27 cellular contexts compared by ENCODE assay signal in genomic region chr19:31231181-31231580, GRCh38.
DNase-seq lines count a peak whose midpoint lies in the region; ATAC-seq and TF ChIP-seq lines count a peak whose summit lies in the region.
"Had no signal": no experiment of that assay in that cellular context is flagged by ENCODE, and none has a peak within 500 bp of the region (broad histone marks: within the 10 kb centered on the region; RNA-seq: fewer than 3 reads in every experiment).

No MANE protein-coding gene starts in this region.

- intact Hi-C loops in mammary epithelial cell (cut with micrococcal nuclease), result no loop called here
- intact Hi-C loops in MCF 10A (cut with micrococcal nuclease), result no loop called here
- intact Hi-C loops in CD4-positive, alpha-beta memory T cell (cut with micrococcal nuclease), result no loop called here

- no peak overlapping the region for H3K9ac ChIP-seq in mammary epithelial cell (ENCODE audit: insufficient read depth, low read length)
- no peak overlapping the region for H3K9ac ChIP-seq in fibroblast of lung (ENCODE audit: insufficient read depth, low read length)

- H3K4me3 ChIP-seq in mammary epithelial cell (replicated peaks in 1 of 3; ENCODE audit: insufficient read depth in 1 of 3, low read depth in 2 of 3, low read length in 3 of 3) (no peak overlapping the region), fibroblast of lung (replicated peaks in 1 of 4; ENCODE audit: control extremely low read depth in 1 of 4, insufficient read depth in 1 of 4, low read depth in 3 of 4, low read length in 4 of 4) (no peak overlapping the region)
- H3K4me3 ChIP-seq in CD4-positive, alpha-beta memory T cell (ENCODE audit: low read length in 2 of 2), result no peak overlapping the region
- H3K4me3 ChIP-seq: K562, MG63, SJCRH30 had no signal

- H3K4me3 Mint-ChIP-seq in MCF 10A (ENCODE audit: unreplicated experiment), result no peak overlapping the region
- no peak overlapping the region for H3K4me3 Mint-ChIP-seq in CD4-positive, alpha-beta memory T cell
- no peak overlapping the region for H3K4me3 Mint-ChIP-seq in activated naive CD8-positive, alpha-beta T cell treated with anti-CD3 and anti-CD28 coated beads, Interleukin-2, amount 50 U/mL, for 24 hours

- no peaks in the 10 kb centered on the region for H3K36me3 ChIP-seq in mammary epithelial cell (ENCODE audit: insufficient read depth, low read length)
- no peaks in the 10 kb centered on the region for H3K36me3 ChIP-seq in fibroblast of lung (ENCODE audit: control insufficient read depth, insufficient read depth, low read length)
- H3K36me3 ChIP-seq in CD4-positive, alpha-beta memory T cell (ENCODE audit: insufficient read depth, low read length), result no peaks in the 10 kb centered on the region
- H3K36me3 ChIP-seq: MG63, SJCRH30 had no signal

- DNase-seq in mammary epithelial cell (no peak), MCF 10A (ENCODE audit: unreplicated experiment) (no peak), LHCN-M2 (ENCODE audit: low read depth) (peak; percentile 30), fibroblast of lung (ENCODE audit: low read depth in 2 of 2) (peak; percentile 17 to 87), DMS53 (lab: John Stamatoyannopoulos, UW) (no peak), NCI-H510A treated with DMSO at 0.1 percent for 48 hours (lab: John Stamatoyannopoulos, UW) (no peak)
- no peak for DNase-seq in CD4-positive, alpha-beta memory T cell
- DNase-seq in activated naive CD8-positive, alpha-beta T cell treated with anti-CD3 and anti-CD28 coated beads, Interleukin-2, amount 50 U/mL, for 24 hours, result no peak
- DNase-seq: 8988T; ACHN; GDM1; Kasumi-1; MG63; NCI-H1105 treated with DMSO at 0.1 percent for 48 hours; NCI-H146; NCI-H1930; NCI-H2107; NCI-H446; NCI-H526; NCI-H82; NK-92 treated with Interleukin-12 subunit alpha and Interleukin-12 subunit beta, amount 100 ng/mL, for 24 hours; PC-3; SJCRH30 had no signal

- WGBS in mammary epithelial cell (ENCODE audit: low coverage, missing lambda C conversion rate), result 56% methylated on average over 6 of the region's 6 CpGs

- H2AFZ ChIP-seq in mammary epithelial cell (ENCODE audit: low read depth, low read length), result peak overlapping the region; percentile 48
- H2AFZ ChIP-seq in fibroblast of lung (ENCODE audit: low read length), result no peak overlapping the region

- peaks cover 39% of the 10 kb centered on the region for H3K9me3 Mint-ChIP-seq in MCF 10A (ENCODE audit: unreplicated experiment)
- H3K9me3 Mint-ChIP-seq in CD4-positive, alpha-beta memory T cell, result peaks cover 0 to 2% (median 0%) of the 10 kb centered on the region in 8 donors
- H3K9me3 Mint-ChIP-seq in activated naive CD8-positive, alpha-beta T cell treated with anti-CD3 and anti-CD28 coated beads, Interleukin-2, amount 50 U/mL, for 24 hours, result peaks cover 5% of the 10 kb centered on the region

- H3K27ac Mint-ChIP-seq in MCF 10A (ENCODE audit: low read depth, unreplicated experiment), result no peak overlapping the region
- no peak overlapping the region for H3K27ac Mint-ChIP-seq in CD4-positive, alpha-beta memory T cell
- no peak overlapping the region for H3K27ac Mint-ChIP-seq in activated naive CD8-positive, alpha-beta T cell treated with anti-CD3 and anti-CD28 coated beads, Interleukin-2, amount 50 U/mL, for 24 hours

- H3K79me2 ChIP-seq in mammary epithelial cell (ENCODE audit: insufficient read depth, low read length), result no peaks in the 10 kb centered on the region
- no peaks in the 10 kb centered on the region for H3K79me2 ChIP-seq in fibroblast of lung (ENCODE audit: control insufficient read depth, insufficient read depth, low read length)

- no peaks in the 10 kb centered on the region for H3K27me3 ChIP-seq in mammary epithelial cell (ENCODE audit: insufficient read depth, low read length)
- no peaks in the 10 kb centered on the region for H3K27me3 ChIP-seq in fibroblast of lung (ENCODE audit: control insufficient read depth, insufficient read depth, low read length)
- H3K27me3 ChIP-seq in CD4-positive, alpha-beta memory T cell (ENCODE audit: insufficient read depth, low read length), result no peaks in the 10 kb centered on the region
- H3K27me3 ChIP-seq: MG63, SJCRH30 had no signal

- no peak overlapping the region for H3K27ac ChIP-seq in mammary epithelial cell (ENCODE audit: insufficient read depth, low read depth, low read length)
- no peak overlapping the region for H3K27ac ChIP-seq in fibroblast of lung (ENCODE audit: insufficient read depth, low read length)
- H3K27ac ChIP-seq in CD4-positive, alpha-beta memory T cell (ENCODE audit: low read depth, low read length), result no peak overlapping the region

- no peak for ATAC-seq in activated naive CD8-positive, alpha-beta T cell treated with anti-CD3 and anti-CD28 coated beads, Interleukin-2, amount 50 U/mL, for 24 hours
- ATAC-seq: HCT116, HepG2, K562, PC-3, Right ventricle myocardium inferior had no signal

- no peak overlapping the region for H3K4me2 ChIP-seq in mammary epithelial cell (ENCODE audit: insufficient read depth, low read depth, low read length)
- no peak overlapping the region for H3K4me2 ChIP-seq in fibroblast of lung (ENCODE audit: extremely low read depth, insufficient read depth, low read length)

- TF ChIP-seq CTCF in mammary epithelial cell (conservative IDR thresholded peaks at IDR 0.05 in 1 of 2, IDR thresholded peaks at IDR 0.05 in 1 of 2; ENCODE audit: extremely low read depth in 1 of 2, insufficient read depth in 1 of 2, low read depth in 1 of 2, low read length in 2 of 2) (no peak), MCF 10A (IDR thresholded peaks at IDR 0.05; ENCODE audit: unreplicated experiment) (no peak), fibroblast of lung (conservative IDR thresholded peaks at IDR 0.05 in 1 of 2, IDR thresholded peaks at IDR 0.05 in 1 of 2; ENCODE audit: low read depth in 1 of 2, low read length in 2 of 2) (no peak)

- in situ Hi-C loops in mammary epithelial cell (cut with MboI; ENCODE audit: low sequenced_read_pairs in 2 of 2), result no loop called here

- CTCF ChIA-PET in mammary epithelial cell (lab: Charles Lee; ENCODE audit: low non-redundant PET) (no interaction called here), MCF 10A (lab: Yijun Ruan, JAX) (no interaction called here)
- CTCF ChIA-PET in CD4-positive, alpha-beta memory T cell (lab: Charles Lee; ENCODE audit: partially characterized antibody), result no interaction called here

- no peaks in the 10 kb centered on the region for H3K4me1 ChIP-seq in mammary epithelial cell (ENCODE audit: insufficient read depth, low read length)
- peaks cover 4% of the 10 kb centered on the region for H3K4me1 ChIP-seq in fibroblast of lung (ENCODE audit: control insufficient read depth, extremely low read depth, insufficient read depth, low read length)
- H3K4me1 ChIP-seq in CD4-positive, alpha-beta memory T cell (ENCODE audit: insufficient read depth, low read length), result no peaks in the 10 kb centered on the region

- POLR2A ChIA-PET in MCF 10A (lab: Yijun Ruan, JAX), result no interaction called here
- POLR2A ChIA-PET in CD4-positive, alpha-beta memory T cell (lab: Charles Lee; ENCODE audit: partially characterized antibody), result no interaction called here

- BruUV-seq in mammary epithelial cell (replicated peaks; lab: Mats Ljungman, UMichigan) (no TSS peak), MCF 10A (replicated peaks; lab: Mats Ljungman, UMichigan) (no TSS peak)

- dilution Hi-C loops in mammary epithelial cell (cut with HindIII; ENCODE audit: low sequenced_read_pairs), result no loop called here

- no peaks in the 10 kb centered on the region for H3K4me1 Mint-ChIP-seq in MCF 10A (ENCODE audit: insufficient read depth, unreplicated experiment)
- no peaks in the 10 kb centered on the region for H3K4me1 Mint-ChIP-seq in CD4-positive, alpha-beta memory T cell
- peaks cover 2% of the 10 kb centered on the region for H3K4me1 Mint-ChIP-seq in activated naive CD8-positive, alpha-beta T cell treated with anti-CD3 and anti-CD28 coated beads, Interleukin-2, amount 50 U/mL, for 24 hours

- H3K9me3 ChIP-seq in mammary epithelial cell (replicated peaks; ENCODE audit: insufficient read depth, low read length) (no peaks in the 10 kb centered on the region), fibroblast of lung (ENCODE audit: control insufficient read depth, insufficient read depth, low read depth, low read length) (no peaks in the 10 kb centered on the region)
- no peaks in the 10 kb centered on the region for H3K9me3 ChIP-seq in CD4-positive, alpha-beta memory T cell (ENCODE audit: control insufficient read depth in 1 of 2, low read length in 2 of 2)
- H3K9me3 ChIP-seq: SJCRH30 had no signal

- no peaks in the 10 kb centered on the region for H3K36me3 Mint-ChIP-seq in MCF 10A (ENCODE audit: insufficient read depth, unreplicated experiment)
- no peaks in the 10 kb centered on the region for H3K36me3 Mint-ChIP-seq in CD4-positive, alpha-beta memory T cell
- no peaks in the 10 kb centered on the region for H3K36me3 Mint-ChIP-seq in activated naive CD8-positive, alpha-beta T cell treated with anti-CD3 and anti-CD28 coated beads, Interleukin-2, amount 50 U/mL, for 24 hours (ENCODE audit: low read depth)

- no peaks in the 10 kb centered on the region for H3K27me3 Mint-ChIP-seq in MCF 10A (ENCODE audit: insufficient read depth, unreplicated experiment)
- peaks cover 7 to 10% of the 10 kb centered on the region in 2 donors for H3K27me3 Mint-ChIP-seq in CD4-positive, alpha-beta memory T cell
- peaks cover 22% of the 10 kb centered on the region for H3K27me3 Mint-ChIP-seq in activated naive CD8-positive, alpha-beta T cell treated with anti-CD3 and anti-CD28 coated beads, Interleukin-2, amount 50 U/mL, for 24 hours

- no peaks in the 10 kb centered on the region for H4K20me1 ChIP-seq in mammary epithelial cell (ENCODE audit: insufficient read depth, low read length)
- H4K20me1 ChIP-seq in fibroblast of lung (ENCODE audit: control insufficient read depth, extremely low read depth, insufficient read depth, low read length), result no peaks in the 10 kb centered on the region

Comparison
In these comparisons a context has a peak if more than half of its experiments do, and no peak if none do; other contexts are left out.
1. DNase-seq: peak in LHCN-M2 (single experiment) and fibroblast of lung (2 of 2); none in mammary epithelial cell (single experiment), MCF 10A (single experiment), CD4-positive, alpha-beta memory T cell (0 of 5), activated naive CD8-positive, alpha-beta T cell treated with anti-CD3 and anti-CD28 coated beads, Interleukin-2, amount 50 U/mL, for 24 hours (single experiment), DMS53 (single experiment) and NCI-H510A treated with DMSO at 0.1 percent for 48 hours (single experiment).